In the genomic region with DNA sequence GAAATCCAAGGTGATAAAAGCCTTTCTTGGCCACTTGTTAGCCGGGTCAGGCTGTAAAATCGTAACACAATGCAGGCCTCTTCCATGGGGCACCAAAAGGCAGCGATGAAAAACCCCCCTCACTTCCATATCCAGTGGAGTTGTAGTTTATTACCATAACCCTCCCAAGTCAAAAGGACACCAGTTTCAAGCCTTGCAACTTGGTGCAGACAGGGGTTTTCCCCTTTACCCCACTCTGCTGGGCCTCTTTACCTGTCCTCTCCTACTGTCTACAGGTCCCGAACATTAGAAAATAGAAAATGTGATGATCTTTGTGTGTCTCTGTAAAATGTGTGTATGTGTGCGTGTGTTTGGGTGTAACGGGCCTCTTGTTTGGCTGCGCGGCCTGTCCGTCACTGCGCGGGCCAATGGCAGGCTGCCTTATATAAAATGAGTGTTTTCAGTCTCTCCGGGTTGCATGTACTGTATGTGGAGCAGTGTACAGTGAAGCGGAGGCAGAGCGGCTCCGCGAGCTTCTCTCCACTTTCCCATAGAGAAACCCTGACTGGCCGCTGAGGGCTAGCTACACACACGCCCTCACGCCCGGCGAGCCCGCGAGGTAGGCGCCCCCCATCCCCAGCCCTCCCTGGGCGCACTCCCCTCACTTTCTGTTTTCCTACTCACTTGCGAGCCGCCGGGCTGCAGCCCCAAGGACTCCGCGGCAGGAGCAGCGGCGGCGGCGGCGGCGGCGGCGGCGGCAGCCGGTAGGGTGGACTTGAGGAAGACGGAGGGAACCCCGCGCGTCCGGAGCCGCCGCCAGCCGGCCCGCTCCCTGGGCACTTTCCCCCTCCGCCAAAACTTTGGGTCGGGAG, we compare ENCODE assay signal across 8 cellular contexts. TPM values are rescaled to one million over a fixed set of nuclear protein-coding genes. Genes with fewer than 3 reads are reported as not detected.
A peak's percentile ranks its signal among the peaks of the same experiment; 100 is the strongest.
DNase-seq lines count a peak whose midpoint lies in the region; ATAC-seq and TF ChIP-seq lines count a peak whose summit lies in the region.

Gene BBX (plus strand): TSS at position 453 of the 851 bp plus-strand sequence. CDS start 187,499 bp downstream, outside the sequence.

- H3K27ac ChIP-seq in right atrium auricular region (peak within 1 kb of the TSS; percentile 92 to 97), psoas muscle (peak within 1 kb of the TSS; percentile 80), urinary bladder (ENCODE audit: low read depth) (peak within 1 kb of the TSS; percentile 87)

- TF ChIP-seq CTCF in right atrium auricular region (IDR thresholded peaks at IDR 0.05) (no peak), psoas muscle (IDR thresholded peaks at IDR 0.05) (no peak)

- H3K9me3 ChIP-seq in right atrium auricular region, result no peaks in the 10 kb centered on the region
- no peaks in the 10 kb centered on the region for H3K9me3 ChIP-seq in psoas muscle

- peak; percentile 91 for ATAC-seq in GM18505 (IDR thresholded peaks at IDR 0.05; ENCODE audit: unreplicated experiment)
- ATAC-seq in HG02973 (IDR thresholded peaks at IDR 0.05; ENCODE audit: unreplicated experiment), result peak; percentile 93
- peak; percentile 93 to 97 (median 97) for ATAC-seq in psoas muscle

- TF ChIP-seq POLR2A in GM18505 (IDR thresholded peaks at IDR 0.05; ENCODE audit: borderline replicate concordance, extremely low read depth, insufficient read depth, insufficient read length), result peak; percentile 51

- H3K27ac Mint-ChIP-seq in T-helper 2 cell treated with Interferon-gamma antibody and Interleukin-4, amounts not matched to agents 5 μg/mL and 100 μg/mL, for 36 hours, result peak within 1 kb of the TSS; percentile 98

- H3K27me3 ChIP-seq in right atrium auricular region, result no peaks in the 10 kb centered on the region
- no peaks in the 10 kb centered on the region for H3K27me3 ChIP-seq in psoas muscle (ENCODE audit: insufficient read depth in 3 of 3, low read length in 2 of 3)

- DNase-seq in NCI-H1930 (lab: John Stamatoyannopoulos, UW) (peak; percentile 73 to 87), anterior cingulate cortex (lab: John Stamatoyannopoulos, UW) (peak; percentile 46 to 96 (median 89)), right atrium auricular region (ENCODE audit: low spot score) (peak; percentile 98), psoas muscle (peak; percentile 93)
- peak; percentile 91 for DNase-seq in T-helper 2 cell treated with Interferon-gamma antibody and Interleukin-4, amounts not matched to agents 5 μg/mL and 100 μg/mL, for 36 hours (ENCODE audit: low spot score)

- peak within 1 kb of the TSS; percentile 97 for H3K4me3 Mint-ChIP-seq in T-helper 2 cell treated with Interferon-gamma antibody and Interleukin-4, amounts not matched to agents 5 μg/mL and 100 μg/mL, for 36 hours

- H3K4me3 ChIP-seq in right atrium auricular region, result peak within 1 kb of the TSS; percentile 68 to 92
- peak within 1 kb of the TSS; percentile 95 for H3K4me3 ChIP-seq in psoas muscle
- peak within 1 kb of the TSS; percentile 95 for H3K4me3 ChIP-seq in urinary bladder (ENCODE audit: low read depth, low read length)

- H3K9me3 Mint-ChIP-seq in T-helper 2 cell treated with Interferon-gamma antibody and Interleukin-4, amounts not matched to agents 5 μg/mL and 100 μg/mL, for 36 hours, result no peaks in the 10 kb centered on the region

- H3K36me3 ChIP-seq in right atrium auricular region (no peaks in the 10 kb centered on the region), psoas muscle (ENCODE audit: insufficient read depth in 1 of 2, low read depth in 1 of 2) (peaks cover 0 to 4% of the 10 kb centered on the region in 2 donors), urinary bladder (ENCODE audit: insufficient read depth) (no peaks in the 10 kb centered on the region)

- WGBS in psoas muscle, 3 donors, result 0 to 1% (median 0%) methylated on average over 44 to 51 of the region's 51 CpGs
- under 1% methylated on average over 51 of the region's 51 CpGs for WGBS in urinary bladder

- intact Hi-C loops in psoas muscle (cut with DNase I), result loop anchor here (2.0 to 5.0 kb wide), 3 partner anchors 90 to 285 kb away; no protein-coding TSS in a partner anchor

- peaks cover 18% of the 10 kb centered on the region for H3K4me1 Mint-ChIP-seq in T-helper 2 cell treated with Interferon-gamma antibody and Interleukin-4, amounts not matched to agents 5 μg/mL and 100 μg/mL, for 36 hours (ENCODE audit: low read depth)

- H3K4me1 ChIP-seq in right atrium auricular region (peaks cover 0 to 11% of the 10 kb centered on the region in 2 donors), psoas muscle (peaks cover 14% of the 10 kb centered on the region), urinary bladder (ENCODE audit: insufficient read depth) (no peaks in the 10 kb centered on the region)

- peaks cover 12% of the 10 kb centered on the region for H3K36me3 Mint-ChIP-seq in T-helper 2 cell treated with Interferon-gamma antibody and Interleukin-4, amounts not matched to agents 5 μg/mL and 100 μg/mL, for 36 hours (ENCODE audit: low read depth)

- peaks cover 10% of the 10 kb centered on the region for H3K27me3 Mint-ChIP-seq in T-helper 2 cell treated with Interferon-gamma antibody and Interleukin-4, amounts not matched to agents 5 μg/mL and 100 μg/mL, for 36 hours (ENCODE audit: low read depth)

RNA-seq across cellular contexts. Expression of gene BBX, which starts in this region (rescaled TPM):
- total RNA-seq in right atrium auricular region (10 to 100 TPM; 33.8 to 57.2 TPM), psoas muscle (10 to 100 TPM; 16.2 to 30.4 (median 24.6) TPM), urinary bladder (104 TPM)
- polyA plus RNA-seq in psoas muscle (10 to 100 TPM in 1 of 3 donors, 1 to 10 TPM in 2; 2.2 to 13.2 (median 3.5) TPM), urinary bladder (25.6 TPM)

Comparison
In these comparisons a context has a peak if more than half of its experiments do, and no peak if none do; other contexts are left out.
1. Peak in every context shown above with its lines: DNase-seq, ATAC-seq, H3K4me3 ChIP-seq and H3K27ac ChIP-seq.